In the genomic region with DNA sequence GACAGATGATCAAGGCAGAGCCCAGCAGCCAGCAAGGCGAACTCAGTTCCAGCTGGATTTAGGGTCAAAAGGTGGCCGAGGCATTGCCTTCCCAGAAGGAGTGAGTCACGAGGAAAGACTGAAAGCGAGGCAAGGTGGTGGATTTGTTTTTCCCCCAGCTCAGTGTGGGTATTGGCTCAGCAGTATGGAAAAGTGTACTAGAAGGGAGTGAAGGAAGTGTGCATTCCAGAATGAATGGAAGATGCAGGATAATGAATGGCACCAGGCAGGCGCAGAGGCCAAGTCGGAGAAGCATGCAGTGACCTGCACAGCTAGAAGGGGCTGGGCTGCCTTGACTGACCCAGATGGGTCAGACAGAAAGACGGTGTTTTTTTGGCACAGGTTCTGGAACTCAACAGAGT, we compare ENCODE assay signal across 10 cellular contexts. TPM values are rescaled to one million over a fixed set of nuclear protein-coding genes. Genes with fewer than 3 reads are reported as not detected.
DNase-seq lines count a peak whose midpoint lies in the region; ATAC-seq and TF ChIP-seq lines count a peak whose summit lies in the region.
"Had no signal": no experiment of that assay in that cellular context is flagged by ENCODE, and none has a peak within 500 bp of the region (broad histone marks: within the 10 kb centered on the region; RNA-seq: fewer than 3 reads in every experiment).

No MANE protein-coding gene starts in this region.

- ATAC-seq in thoracic aorta (ENCODE audit: insufficient number of reproducible peaks, low FRiP score, low read depth) (peak; percentile 92), HG03354 (IDR thresholded peaks at IDR 0.05; ENCODE audit: poor library complexity, severe bottlenecking, unreplicated experiment) (no peak)

- TF ChIP-seq CTCF in astrocyte of the cerebellum (IDR thresholded peaks at IDR 0.05; ENCODE audit: low read depth, low read length, missing control alignments) (no peak), hepatocyte (IDR thresholded peaks at IDR 0.05; ENCODE audit: poor library complexity) (no peak), thoracic aorta (IDR thresholded peaks at IDR 0.05) (no peak)

- H3K9me3 ChIP-seq in hepatocyte (ENCODE audit: low read depth) (no peaks in the 10 kb centered on the region), thoracic aorta (no peaks in the 10 kb centered on the region)

- no peak overlapping the region for H2AFZ ChIP-seq in hepatocyte

- H3K4me3 ChIP-seq in astrocyte of the cerebellum (ENCODE audit: low read depth, low read length), result no peak overlapping the region
- no peak overlapping the region for H3K4me3 ChIP-seq in hepatocyte
- H3K4me3 ChIP-seq in thoracic aorta, result peak overlapping the region; percentile 26

- H3K27me3 ChIP-seq in hepatocyte, result no peaks in the 10 kb centered on the region
- no peaks in the 10 kb centered on the region for H3K27me3 ChIP-seq in thoracic aorta (replicated peaks; ENCODE audit: insufficient read depth)

- DNase-seq in DMS 273 (lab: John Stamatoyannopoulos, UW; ENCODE audit: unreplicated experiment), result peak; percentile 44
- DNase-seq in DMS 273 treated with DMSO at 0.1 percent for 48 hours (lab: John Stamatoyannopoulos, UW), result no peak
- peak; percentile 90 for DNase-seq in astrocyte of the cerebellum (ENCODE audit: low read depth)
- DNase-seq in hepatocyte (ENCODE audit: low spot score), result peak; percentile 62
- peak; percentile 42 for DNase-seq in thoracic aorta (ENCODE audit: low spot score)
- DNase-seq in activated CD4-positive, alpha-beta T cell treated with anti-CD3 and anti-CD28 coated beads, Interleukin-2, amount 50 U/mL, for 48 hours, result no peak
- no peak for DNase-seq in NCI-H2107 (lab: John Stamatoyannopoulos, UW)

- H3K4me1 ChIP-seq in hepatocyte (ENCODE audit: insufficient read depth) (peaks cover 22% of the 10 kb centered on the region), thoracic aorta (ENCODE audit: control insufficient read depth in 1 of 2, low read depth in 2 of 2) (peaks cover 29 to 61% of the 10 kb centered on the region in 2 donors)

- peaks cover 42% of the 10 kb centered on the region for H3K79me2 ChIP-seq in hepatocyte

- 73% methylated on average over 7 of the region's 7 CpGs for WGBS in hepatocyte (ENCODE audit: low lambda C conversion rate, missing lambda C conversion rate)

- H4K20me1 ChIP-seq in hepatocyte (ENCODE audit: insufficient read depth, poor library complexity, severe bottlenecking), result no peaks in the 10 kb centered on the region

- H3K36me3 ChIP-seq in hepatocyte (replicated peaks; ENCODE audit: insufficient read depth, low read depth) (no peaks in the 10 kb centered on the region), thoracic aorta (no peaks in the 10 kb centered on the region)

- in situ Hi-C loops in astrocyte of the cerebellum (cut with HindIII; ENCODE audit: low sequenced_read_pairs), result no loop called here

- H3K27ac ChIP-seq in hepatocyte, result no peak overlapping the region
- peak overlapping the region; percentile 70 to 84 for H3K27ac ChIP-seq in thoracic aorta
- H3K27ac ChIP-seq: 22Rv1, HL-60 had no signal

- no peak overlapping the region for H3K4me2 ChIP-seq in hepatocyte

- no peaks in the 10 kb centered on the region for H3K9me2 ChIP-seq in hepatocyte (replicated peaks; ENCODE audit: insufficient read depth)

RNA-seq across cellular contexts. Expression of a gene that starts 46.3 kb away (rescaled TPM):
- total RNA-seq in hepatocyte (94.2 and 99.8 TPM in 2 replicates), thoracic aorta (100 to 1,000 TPM; 176 to 255 TPM)
- polyA plus RNA-seq in hepatocyte, result 76.8 and 91.5 TPM in 2 replicates

Comparison
In these comparisons a context has a peak if more than half of its experiments do, and no peak if none do; other contexts are left out.
1. DNase-seq: peak in DMS 273 (single experiment), astrocyte of the cerebellum (single experiment), hepatocyte (single experiment) and thoracic aorta (single experiment); none in DMS 273 treated with DMSO at 0.1 percent for 48 hours (single experiment), activated CD4-positive, alpha-beta T cell treated with anti-CD3 and anti-CD28 coated beads, Interleukin-2, amount 50 U/mL, for 48 hours (0 of 2) and NCI-H2107 (single experiment).